Comparison of ENCODE assay signal across 8 cellular contexts in genomic region chr3:126983653-126984390, GRCh38. TPM values are rescaled to one million over a fixed set of nuclear protein-coding genes. Genes with fewer than 3 reads are reported as not detected.
A peak's percentile ranks its signal among the peaks of the same experiment; 100 is the strongest.
DNase-seq lines count a peak whose midpoint lies in the region; ATAC-seq and TF ChIP-seq lines count a peak whose summit lies in the region.

No MANE protein-coding gene starts in this region.

- no peak for TF ChIP-seq POLR2A in Peyer's patch (IDR thresholded peaks at IDR 0.05)

- peaks cover 9 to 16% (median 11%) of the 10 kb centered on the region in 3 donors for H3K27me3 Mint-ChIP-seq in immature natural killer cell (ENCODE audit: low read depth in 3 of 3)

- H3K27me3 ChIP-seq in Peyer's patch, result no peaks in the 10 kb centered on the region

- TF ChIP-seq CTCF in Peyer's patch (IDR thresholded peaks at IDR 0.05), result no peak

- H3K27ac Mint-ChIP-seq in immature natural killer cell, result no peak overlapping the region

- H3K36me3 Mint-ChIP-seq in immature natural killer cell, result no peaks in the 10 kb centered on the region

- no peak for ATAC-seq in GM21423 (IDR thresholded peaks at IDR 0.05; ENCODE audit: unreplicated experiment)

- H3K36me3 ChIP-seq in Peyer's patch, result peaks cover 0 to 2% (median 0%) of the 10 kb centered on the region in 3 donors

- peaks cover 12% of the 10 kb centered on the region in 2 donors for H3K4me1 Mint-ChIP-seq in immature natural killer cell

- H3K9me3 ChIP-seq in Peyer's patch, result no peaks in the 10 kb centered on the region

- peak overlapping the region; percentile 60 to 85 (median 68) for H3K4me3 ChIP-seq in Peyer's patch

- peak overlapping the region in 1 of 5 donors; percentile 46 for H3K4me3 Mint-ChIP-seq in immature natural killer cell

- H3K9me3 Mint-ChIP-seq in immature natural killer cell, result no peaks in the 10 kb centered on the region

- H3K4me1 ChIP-seq in Peyer's patch, result peaks cover 0 to 35% (median 8%) of the 10 kb centered on the region in 4 donors

- peak overlapping the region in 3 of 4 donors; percentile 10 to 47 (median 26) for H3K27ac ChIP-seq in Peyer's patch

- peak; percentile 77 for DNase-seq in activated effector memory CD4-positive, alpha-beta T cell treated with anti-CD3 and anti-CD28 coated beads, Interleukin-2, amount 50 U/mL, for 16 hours
- DNase-seq in activated effector memory CD4-positive, alpha-beta T cell treated with Interleukin-2 at 50 U/mL for 16 hours, result no peak
- peak; percentile 38 to 66 (median 60) for DNase-seq in Peyer's patch
- peak; percentile 69 for DNase-seq in astrocyte of the hippocampus (ENCODE audit: low read depth, low spot score)
- peak; percentile 5 to 13 (median 12) for DNase-seq in immature natural killer cell
- DNase-seq in stimulated activated CD4-positive, alpha-beta T cell treated with anti-CD3 and anti-CD28 coated beads, Interleukin-2, amount 100 ng/mL, for 24 hours, result peak; percentile 47 to 55
- DNase-seq in pons (ENCODE audit: low spot score), result no peak

RNA-seq across cellular contexts. Expression of gene PLXNA1, which starts 0.9 kb away (rescaled TPM):
- total RNA-seq in Peyer's patch, result 10 to 100 TPM; 30.1 to 54.5 (median 44.6) TPM
- polyA plus RNA-seq in immature natural killer cell, result under 1 TPM; 0.05 to 0.17 (median 0.06) TPM

Comparison
In these comparisons a context has a peak if more than half of its experiments do, and no peak if none do; other contexts are left out.
1. DNase-seq: peak in activated effector memory CD4-positive, alpha-beta T cell treated with anti-CD3 and anti-CD28 coated beads, Interleukin-2, amount 50 U/mL, for 16 hours (single experiment), Peyer's patch (3 of 3), astrocyte of the hippocampus (single experiment), immature natural killer cell (3 of 3) and stimulated activated CD4-positive, alpha-beta T cell treated with anti-CD3 and anti-CD28 coated beads, Interleukin-2, amount 100 ng/mL, for 24 hours (2 of 2); none in activated effector memory CD4-positive, alpha-beta T cell treated with Interleukin-2 at 50 U/mL for 16 hours (single experiment) and pons (single experiment).